ENCODE assay signal across 8 cellular contexts in genomic region chr11:73154178-73154577, GRCh38. TPM values are rescaled to one million over a fixed set of nuclear protein-coding genes. Genes with fewer than 3 reads are reported as not detected.
DNase-seq lines count a peak whose midpoint lies in the region; ATAC-seq and TF ChIP-seq lines count a peak whose summit lies in the region.

No MANE protein-coding gene starts in this region.

- TF ChIP-seq CTCF in mammary epithelial cell (conservative IDR thresholded peaks at IDR 0.05 in 1 of 2, IDR thresholded peaks at IDR 0.05 in 1 of 2; ENCODE audit: extremely low read depth in 1 of 2, insufficient read depth in 1 of 2, low read depth in 1 of 2, low read length in 2 of 2), result no peak

- H3K36me3 Mint-ChIP-seq in T-helper 2 cell treated with Interferon-gamma antibody and Interleukin-4, amounts not matched to agents 5 μg/mL and 100 μg/mL, for 36 hours (ENCODE audit: low read depth), result peaks cover 4% of the 10 kb centered on the region
- peaks cover 2% of the 10 kb centered on the region for H3K36me3 Mint-ChIP-seq in memory B cell

- whole genome bisulfite sequencing in mammary epithelial cell (ENCODE audit: low coverage, missing lambda C conversion rate), result 89% methylated on average over 3 of the region's 3 CpGs

- no peak overlapping the region for H3K9ac ChIP-seq in mammary epithelial cell (ENCODE audit: insufficient read depth, low read length)

- no peaks in the 10 kb centered on the region for H3K27me3 ChIP-seq in mammary epithelial cell (ENCODE audit: insufficient read depth, low read length)

- DNase-seq in stimulated activated CD4-positive, alpha-beta T cell treated with anti-CD3 and anti-CD28 coated beads, Interleukin-4, amount 100 ng/mL, for 24 hours, result peak; percentile 12
- no peak for DNase-seq in stimulated activated CD4-positive, alpha-beta T cell treated with anti-CD3 and anti-CD28 coated beads, Interleukin-2, amount 100 ng/mL, for 24 hours
- DNase-seq in T-helper 2 cell treated with Interferon-gamma antibody and Interleukin-4, amounts not matched to agents 5 μg/mL and 100 μg/mL, for 36 hours (ENCODE audit: low spot score), result peak; percentile 19
- DNase-seq in memory B cell (ENCODE audit: low spot score in 2 of 2) (peak; percentile 53 to 56), mammary epithelial cell (no peak), HT-29 (ENCODE audit: low spot score) (no peak)
- DNase-seq in stimulated activated naive CD4-positive, alpha-beta T cell treated with Interleukin-2 at 50 U/mL for 16 hours (lab: John Stamatoyannopoulos, UW), result no peak

- intact Hi-C loops in mammary epithelial cell (cut with micrococcal nuclease), result no loop called here

- peaks cover 62% of the 10 kb centered on the region for H3K4me1 Mint-ChIP-seq in T-helper 2 cell treated with Interferon-gamma antibody and Interleukin-4, amounts not matched to agents 5 μg/mL and 100 μg/mL, for 36 hours (ENCODE audit: low read depth)
- peaks cover 80% of the 10 kb centered on the region for H3K4me1 Mint-ChIP-seq in memory B cell

- no peak overlapping the region for H2AFZ ChIP-seq in mammary epithelial cell (ENCODE audit: low read depth, low read length)

- H3K4me3 Mint-ChIP-seq in T-helper 2 cell treated with Interferon-gamma antibody and Interleukin-4, amounts not matched to agents 5 μg/mL and 100 μg/mL, for 36 hours, result peak overlapping the region; percentile 51
- H3K4me3 Mint-ChIP-seq in memory B cell, result peak overlapping the region; percentile 54

- BruUV-seq in mammary epithelial cell (replicated peaks; lab: Mats Ljungman, UMichigan), result no TSS peak

- no peaks in the 10 kb centered on the region for H3K79me2 ChIP-seq in mammary epithelial cell (ENCODE audit: insufficient read depth, low read length)

- no peaks in the 10 kb centered on the region for H3K36me3 ChIP-seq in mammary epithelial cell (ENCODE audit: insufficient read depth, low read length)

- H3K27ac ChIP-seq in mammary epithelial cell (ENCODE audit: insufficient read depth, low read depth, low read length), result no peak overlapping the region

- CTCF ChIA-PET in mammary epithelial cell (lab: Charles Lee; ENCODE audit: low non-redundant PET), result no interaction called here

- H3K9me3 Mint-ChIP-seq in T-helper 2 cell treated with Interferon-gamma antibody and Interleukin-4, amounts not matched to agents 5 μg/mL and 100 μg/mL, for 36 hours, result no peaks in the 10 kb centered on the region
- H3K9me3 Mint-ChIP-seq in memory B cell, result peaks cover 1% of the 10 kb centered on the region

- H4K20me1 ChIP-seq in mammary epithelial cell (ENCODE audit: insufficient read depth, low read length), result no peaks in the 10 kb centered on the region

- dilution Hi-C loops in mammary epithelial cell (cut with HindIII; ENCODE audit: low sequenced_read_pairs), result no loop called here

- H3K4me3 ChIP-seq in mammary epithelial cell (replicated peaks in 1 of 3; ENCODE audit: insufficient read depth in 1 of 3, low read depth in 2 of 3, low read length in 3 of 3), result no peak overlapping the region

- peak overlapping the region; percentile 74 for H3K27ac Mint-ChIP-seq in T-helper 2 cell treated with Interferon-gamma antibody and Interleukin-4, amounts not matched to agents 5 μg/mL and 100 μg/mL, for 36 hours
- H3K27ac Mint-ChIP-seq in memory B cell, result peak overlapping the region; percentile 89

- ATAC-seq in HG03066 (IDR thresholded peaks at IDR 0.05; ENCODE audit: low read depth, unreplicated experiment) (peak; percentile 45), memory B cell (ENCODE audit: low read depth) (peak; percentile 44)

- H3K4me1 ChIP-seq in mammary epithelial cell (ENCODE audit: insufficient read depth, low read length), result peaks cover 15% of the 10 kb centered on the region

- in situ Hi-C loops in mammary epithelial cell (cut with MboI; ENCODE audit: low sequenced_read_pairs in 2 of 2), result loop anchor here in 1 of 2 donors (25.0 kb wide), 1 partner anchor 217 kb away; no protein-coding TSS in a partner anchor

- H3K27me3 Mint-ChIP-seq in T-helper 2 cell treated with Interferon-gamma antibody and Interleukin-4, amounts not matched to agents 5 μg/mL and 100 μg/mL, for 36 hours (ENCODE audit: low read depth), result no peaks in the 10 kb centered on the region
- H3K27me3 Mint-ChIP-seq in memory B cell, result no peaks in the 10 kb centered on the region

- H3K9me3 ChIP-seq in mammary epithelial cell (replicated peaks; ENCODE audit: insufficient read depth, low read length), result no peaks in the 10 kb centered on the region

- H3K4me2 ChIP-seq in mammary epithelial cell (ENCODE audit: insufficient read depth, low read depth, low read length), result no peak overlapping the region

RNA-seq across cellular contexts. Expression of gene FCHSD2, which starts 12.1 kb away (rescaled TPM):
- total RNA-seq in mammary epithelial cell, result 10 to 100 TPM in 1 of 2 donors, 1 to 10 TPM in 1; 6.0 to 37.2 TPM
- polyA plus RNA-seq in mammary epithelial cell, result 11.7 TPM
- 9.5 TPM for polyA minus RNA-seq in mammary epithelial cell
- 2.9 and 4.8 TPM in 2 replicates for total RNA-seq in HT-29 (2014; rRNA removed; shearing (Covaris generic))

Comparison
In these comparisons a context has a peak if more than half of its experiments do, and no peak if none do; other contexts are left out.
1. DNase-seq: peak in stimulated activated CD4-positive, alpha-beta T cell treated with anti-CD3 and anti-CD28 coated beads, Interleukin-4, amount 100 ng/mL, for 24 hours (single experiment), T-helper 2 cell treated with Interferon-gamma antibody and Interleukin-4, amounts not matched to agents 5 μg/mL and 100 μg/mL, for 36 hours (single experiment) and memory B cell (2 of 2); none in stimulated activated CD4-positive, alpha-beta T cell treated with anti-CD3 and anti-CD28 coated beads, Interleukin-2, amount 100 ng/mL, for 24 hours (0 of 2), mammary epithelial cell (single experiment), stimulated activated naive CD4-positive, alpha-beta T cell treated with Interleukin-2 at 50 U/mL for 16 hours (single experiment) and HT-29 (single experiment).